In the genomic region with DNA sequence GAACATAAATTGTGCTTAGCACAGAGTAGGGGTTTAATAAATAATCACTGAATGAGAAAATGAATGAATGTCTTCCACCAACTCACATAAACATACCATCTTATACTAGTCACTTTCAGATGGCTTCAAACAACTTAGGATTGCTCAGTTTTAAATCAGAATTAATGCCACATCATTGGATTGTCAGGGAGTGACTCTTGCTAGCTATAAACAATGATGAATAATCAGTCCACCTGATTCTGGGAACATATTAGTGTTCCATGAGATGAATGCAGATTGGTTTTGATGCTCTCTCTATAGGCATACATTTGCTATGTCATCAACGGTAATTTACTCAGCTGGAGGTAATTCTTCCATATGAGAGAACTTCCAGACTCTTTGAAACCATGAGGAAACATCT, we compare ENCODE assay signal across 23 cellular contexts.
A peak's percentile ranks its signal among the peaks of the same experiment; 100 is the strongest.
DNase-seq lines count a peak whose midpoint lies in the region; ATAC-seq and TF ChIP-seq lines count a peak whose summit lies in the region.
"Had no signal": no experiment of that assay in that cellular context is flagged by ENCODE, and none has a peak within 500 bp of the region (broad histone marks: within the 10 kb centered on the region; RNA-seq: fewer than 3 reads in every experiment).

No MANE protein-coding gene starts in this region.

- no peak for ATAC-seq in GM18520 (IDR thresholded peaks at IDR 0.05; ENCODE audit: unreplicated experiment)
- ATAC-seq: heart right ventricle; naive thymus-derived CD4-positive, alpha-beta T cell had no signal

- H2AFZ ChIP-seq in mesenchymal stem cell (ENCODE audit: low read depth, low read length): no peak overlapping the region

- no peak for TF ChIP-seq CTCF in RWPE1 (conservative IDR thresholded peaks at IDR 0.05; ENCODE audit: low read depth)

- peak overlapping the region in 1 of 2 experiments; percentile 63 for H2BK12ac ChIP-seq in mesenchymal stem cell (ENCODE audit: low read length in 2 of 2)

- no peaks in the 10 kb centered on the region for H3K79me1 ChIP-seq in mesenchymal stem cell (replicated peaks; ENCODE audit: low read length, poor library complexity, severe bottlenecking)

- no peak overlapping the region for H3K4me3 ChIP-seq in mesenchymal stem cell (ENCODE audit: insufficient read depth in 1 of 2, low read depth in 1 of 2, low read length in 2 of 2)
- H3K4me3 ChIP-seq: heart right ventricle had no signal

- H3K18ac ChIP-seq in mesenchymal stem cell (ENCODE audit: low read depth in 1 of 2, low read length in 2 of 2): peak overlapping the region; percentile 27 to 52

- no peak overlapping the region for H4K8ac ChIP-seq in mesenchymal stem cell (ENCODE audit: low read length)

- H4K91ac ChIP-seq in mesenchymal stem cell (ENCODE audit: low read length): no peak overlapping the region

- no peak overlapping the region for H3K9ac ChIP-seq in mesenchymal stem cell (ENCODE audit: low read length)

- no peaks in the 10 kb centered on the region for H3K9me3 ChIP-seq in mesenchymal stem cell (ENCODE audit: control insufficient read depth, low read length)

- POLR2A ChIA-PET in RWPE1 (lab: Yijun Ruan, JAX; ENCODE audit: low non-redundant PET): no interaction called here

- H3K4me1 ChIP-seq in mesenchymal stem cell (ENCODE audit: control insufficient read depth, insufficient read depth, low read depth, low read length): no peaks in the 10 kb centered on the region
- H3K4me1 ChIP-seq: heart right ventricle had no signal

- H2BK120ac ChIP-seq in mesenchymal stem cell (ENCODE audit: low read depth, low read length): no peak overlapping the region

- no peak overlapping the region for H2BK15ac ChIP-seq in mesenchymal stem cell (ENCODE audit: low read depth, poor library complexity, severe bottlenecking)

- no peak overlapping the region for H3K4me2 ChIP-seq in mesenchymal stem cell (ENCODE audit: low read length, poor library complexity, severe bottlenecking)

- H3K27ac ChIP-seq in RWPE1: no peak overlapping the region
- no peak overlapping the region for H3K27ac ChIP-seq in mesenchymal stem cell (ENCODE audit: low read length, poor library complexity, severe bottlenecking)
- H3K27ac ChIP-seq: 22Rv1, heart right ventricle had no signal

- CTCF ChIA-PET in RWPE1 (lab: Yijun Ruan, JAX): no interaction called here

- peak; percentile 21 for DNase-seq in DMS53 (lab: John Stamatoyannopoulos, UW)
- no peak for DNase-seq in DMS53 treated with DMSO at 0.1 percent for 48 hours (lab: John Stamatoyannopoulos, UW; ENCODE audit: unreplicated experiment)
- peak; percentile 13 for DNase-seq in NCI-H1417 treated with DMSO at 0.1 percent for 48 hours (lab: John Stamatoyannopoulos, UW)
- peak; percentile 4 for DNase-seq in RWPE1 (ENCODE audit: low spot score)
- peak; percentile 37 for DNase-seq in mesenchymal stem cell
- no peak for DNase-seq in middle frontal gyrus (ENCODE audit: extremely low spot score, low spot score)
- DNase-seq in stimulated activated CD4-positive, alpha-beta T cell treated with anti-CD3 and anti-CD28 coated beads, Interleukin-4, amount 100 ng/mL, for 1 hour: no peak
- DNase-seq: activated CD4-positive, alpha-beta T cell treated with anti-CD3 and anti-CD28 coated beads, Interleukin-2, amount 50 U/mL, for 1 hour; activated naive CD8-positive, alpha-beta T cell treated with anti-CD3 and anti-CD28 coated beads for 36 hours; CD4-positive, alpha-beta T cell; cerebellar nuclear complex; DMS 273 treated with DMSO at 0.1 percent for 48 hours; heart right ventricle; KBM-7; MV-4-11; naive thymus-derived CD4-positive, alpha-beta T cell; NCI-H2029 treated with DMSO at 0.1 percent for 48 hours; NCI-H524; small intestine; stimulated activated CD4-positive, alpha-beta T cell treated with anti-CD3 and anti-CD28 coated beads, Interleukin-1b, Interleukin-23, amount 100 ng/mL, for 48 hours; trophoblast cell had no signal

- H3K27me3 ChIP-seq in mesenchymal stem cell (ENCODE audit: control insufficient read depth in 1 of 2, insufficient read depth in 1 of 2, low read length in 2 of 2): no peaks in the 10 kb centered on the region
- H3K27me3 ChIP-seq: heart right ventricle had no signal

- H2AK5ac ChIP-seq in mesenchymal stem cell (ENCODE audit: low read length, severe bottlenecking): no peak overlapping the region

- H3K4ac ChIP-seq in mesenchymal stem cell (ENCODE audit: low read depth in 1 of 2, low read length in 2 of 2): peak overlapping the region in 1 of 2 experiments; percentile 8

- no peak overlapping the region for H2BK5ac ChIP-seq in mesenchymal stem cell (ENCODE audit: low read depth, low read length, poor library complexity, severe bottlenecking)

- 74% methylated on average over 1 of the region's 1 CpG for WGBS in mesenchymal stem cell

- H3K14ac ChIP-seq in mesenchymal stem cell (ENCODE audit: low read length in 2 of 2): no peak overlapping the region

- no peaks in the 10 kb centered on the region for H3K36me3 ChIP-seq in mesenchymal stem cell (ENCODE audit: control insufficient read depth in 1 of 2, insufficient read depth in 2 of 2, low read depth in 1 of 2, low read length in 2 of 2)
- H3K36me3 ChIP-seq: heart right ventricle had no signal

- H3K23ac ChIP-seq in mesenchymal stem cell (ENCODE audit: low read length in 2 of 2): no peak overlapping the region

Comparison
In these comparisons a context has a peak if more than half of its experiments do, and no peak if none do; other contexts are left out.
1. DNase-seq: peak in DMS53 (single experiment), NCI-H1417 treated with DMSO at 0.1 percent for 48 hours (single experiment), RWPE1 (single experiment) and mesenchymal stem cell (single experiment); none in DMS53 treated with DMSO at 0.1 percent for 48 hours (single experiment), middle frontal gyrus (single experiment) and stimulated activated CD4-positive, alpha-beta T cell treated with anti-CD3 and anti-CD28 coated beads, Interleukin-4, amount 100 ng/mL, for 1 hour (single experiment).